ENCODE assay signal across 16 cellular contexts in the genomic region with DNA sequence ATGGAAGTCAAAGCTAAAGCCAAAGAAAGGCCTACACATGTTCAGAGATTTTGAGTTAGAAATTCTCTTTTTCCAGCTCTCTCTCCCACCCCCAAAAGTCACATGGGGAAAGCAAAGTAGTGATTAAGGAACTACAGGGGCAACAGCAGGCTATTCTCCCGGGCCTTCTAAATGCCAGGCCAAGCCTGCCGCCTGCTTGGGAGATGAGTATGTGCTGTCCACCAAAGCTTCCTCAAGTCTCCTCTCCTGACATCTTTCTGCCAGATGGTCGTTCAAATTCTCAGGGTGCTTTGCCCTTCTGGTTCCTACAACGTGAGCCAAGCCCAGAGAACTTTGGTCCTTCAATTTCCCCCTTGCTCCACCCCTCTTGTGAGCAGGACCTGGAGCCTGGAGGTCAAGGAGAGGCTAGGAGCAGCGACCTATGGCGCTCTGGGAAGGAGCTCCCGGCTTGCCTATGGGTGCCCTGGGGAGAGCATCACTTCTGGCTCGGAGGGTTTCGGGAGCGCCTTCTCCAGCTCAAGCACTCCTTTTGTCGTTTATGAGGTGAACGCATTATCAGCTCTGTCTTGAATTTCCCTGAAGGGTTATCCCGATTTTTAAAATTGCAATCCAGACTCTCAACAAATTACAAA. TPM values are rescaled to one million over a fixed set of nuclear protein-coding genes. Genes with fewer than 3 reads are reported as not detected.
A peak's percentile ranks its signal among the peaks of the same experiment; 100 is the strongest.
DNase-seq lines count a peak whose midpoint lies in the region; ATAC-seq and TF ChIP-seq lines count a peak whose summit lies in the region.
"Had no signal": no experiment of that assay in that cellular context is flagged by ENCODE, and none has a peak within 500 bp of the region (broad histone marks: within the 10 kb centered on the region; RNA-seq: fewer than 3 reads in every experiment).

No MANE protein-coding gene starts in this region.

- TF ChIP-seq CTCF in nephron (IDR thresholded peaks at IDR 0.05; ENCODE audit: unreplicated experiment in 3 of 3), result no peak

- no peaks in the 10 kb centered on the region for H3K36me3 Mint-ChIP-seq in nephron (ENCODE audit: low read depth)
- H3K36me3 Mint-ChIP-seq: CD4-positive, alpha-beta memory T cell had no signal

- H3K4me1 ChIP-seq in ES-I3 (ENCODE audit: insufficient read depth, low read length), result peaks cover 8% of the 10 kb centered on the region
- H3K4me1 ChIP-seq in HUES64 (ENCODE audit: insufficient read depth, low read length), result peaks cover 33% of the 10 kb centered on the region
- H3K4me1 ChIP-seq: BE2C had no signal

- peak overlapping the region; percentile 63; the same call in 1 of the 2 replicates for H3K4me3 ChIP-seq in HUES64 (ENCODE audit: low read length)
- H3K4me3 ChIP-seq: HAP-1 had no signal

- DNase-seq in fibroblast of gingiva (ENCODE audit: low read depth) (peak; percentile 71), COLO829 (ENCODE audit: low spot score) (no peak), T1000 (lab: John Stamatoyannopoulos, UW) (no peak), posterior vena cava (ENCODE audit: low spot score) (no peak)
- DNase-seq: BE2C; CD4-positive, alpha-beta memory T cell; DND-41; NCI-H146; NCI-H2081 treated with DMSO at 0.1 percent for 48 hours had no signal

- H3K9me3 ChIP-seq in ES-I3 (ENCODE audit: control insufficient read depth, insufficient read depth, low read length) (no peaks in the 10 kb centered on the region), HUES64 (ENCODE audit: insufficient read depth, low read depth, low read length) (no peaks in the 10 kb centered on the region)
- H3K9me3 ChIP-seq: BE2C, HAP-1 had no signal

- intact Hi-C loops in posterior vena cava (cut with DNase I), result loop anchor here (5.0 kb wide), 2 partner anchors 127 to 988 kb away; a partner anchor contains a TSS

- H3K27me3 Mint-ChIP-seq in nephron (ENCODE audit: low read depth), result peaks cover 80% of the 10 kb centered on the region

- no peaks in the 10 kb centered on the region for H3K9me3 Mint-ChIP-seq in nephron
- H3K9me3 Mint-ChIP-seq: CD4-positive, alpha-beta memory T cell had no signal

- H3K4me1 Mint-ChIP-seq in nephron, result peaks cover 23% of the 10 kb centered on the region

- H3K36me3 ChIP-seq in ES-I3 (ENCODE audit: insufficient read depth, low read length) (no peaks in the 10 kb centered on the region), HUES64 (ENCODE audit: insufficient read depth, low read length) (no peaks in the 10 kb centered on the region)
- H3K36me3 ChIP-seq: BE2C, HAP-1 had no signal

- WGBS in HUES64, result 53% methylated on average over 12 of the region's 13 CpGs

- H3K27ac ChIP-seq in HUES64 (ENCODE audit: low read depth, low read length), result no peak overlapping the region

- H3K27ac Mint-ChIP-seq in nephron, result peak overlapping the region in 2 of 3 experiments; percentile 36 to 94
- H3K27ac Mint-ChIP-seq: CD4-positive, alpha-beta memory T cell had no signal

- H3K27me3 ChIP-seq in HUES64 (ENCODE audit: insufficient read depth, low read length), result peaks cover 69% of the 10 kb centered on the region

- peak overlapping the region; percentile 17; the same call in 1 of the 2 replicates for H3K9ac ChIP-seq in ES-I3 (ENCODE audit: low read depth, low read length)
- no peak overlapping the region for H3K9ac ChIP-seq in HUES64 (ENCODE audit: low read depth, low read length)

- H3K4me3 Mint-ChIP-seq in nephron, result peak overlapping the region in 1 of 3 experiments; percentile 32
- H3K4me3 Mint-ChIP-seq: CD4-positive, alpha-beta memory T cell had no signal

- ATAC-seq in GM21737 (IDR thresholded peaks at IDR 0.05; ENCODE audit: unreplicated experiment), result no peak

RNA-seq across cellular contexts. Expression of a gene that starts 4.4 kb away (rescaled TPM):
- 2.2 TPM for polyA plus RNA-seq in HUES64 (2013, experiment 1 of 2)
- polyA plus RNA-seq in HUES64 (2013, experiment 2 of 2), result 1.6 TPM
- total RNA-seq in posterior vena cava, result 100 to 1,000 TPM; 240 to 244 TPM
- total RNA-seq: CD4-positive, alpha-beta memory T cell; HT-29; OCI-LY7 had no signal
- polyA plus RNA-seq: CD4-positive, alpha-beta memory T cell had no signal
